Comparison of ENCODE assay signal across 8 cellular contexts in genomic region chr4:47486306-47486705, GRCh38. TPM values are rescaled to one million over a fixed set of nuclear protein-coding genes. Genes with fewer than 3 reads are reported as not detected.
DNase-seq lines count a peak whose midpoint lies in the region; ATAC-seq and TF ChIP-seq lines count a peak whose summit lies in the region.

No MANE protein-coding gene starts in this region.

- no peaks in the 10 kb centered on the region for H3K27me3 Mint-ChIP-seq in activated CD4-positive, alpha-beta memory T cell treated with anti-CD3 and anti-CD28 coated beads for 36 hours

- H3K36me3 Mint-ChIP-seq in activated CD4-positive, alpha-beta memory T cell treated with anti-CD3 and anti-CD28 coated beads for 36 hours = no peaks in the 10 kb centered on the region

- H3K4me3 ChIP-seq in GM12864 (ENCODE audit: low read depth, low read length) (peak overlapping the region; percentile 76), right cardiac atrium (ENCODE audit: low read length) (peak overlapping the region; percentile 75), skeletal muscle satellite cell (ENCODE audit: low read length) (peak overlapping the region; percentile 79)

- H3K9me3 ChIP-seq in right cardiac atrium (ENCODE audit: control insufficient read depth, low read length) = no peaks in the 10 kb centered on the region
- H3K9me3 ChIP-seq in skeletal muscle satellite cell (replicated peaks; ENCODE audit: low read length) = no peaks in the 10 kb centered on the region

- DNase-seq in GM12864 (ENCODE audit: low read depth) = no peak
- DNase-seq in activated CD4-positive, alpha-beta memory T cell treated with anti-CD3 and anti-CD28 coated beads for 36 hours = no peak
- DNase-seq in right cardiac atrium = no peak
- no peak for DNase-seq in COLO668 (lab: John Stamatoyannopoulos, UW; ENCODE audit: unreplicated experiment)
- no peak for DNase-seq in GM19238 (ENCODE audit: insufficient read length, low spot score)

- H3K27ac ChIP-seq in right cardiac atrium (ENCODE audit: low read length) = no peak overlapping the region

- CTCF ChIA-PET in activated CD4-positive, alpha-beta memory T cell treated with anti-CD3 and anti-CD28 coated beads for 36 hours (lab: Charles Lee) = interaction anchor here (2.9 kb wide), 1 partner anchor 23 kb away, joined by 14 read pairs; the partner anchor contains the start of gene COMMD8

- no peaks in the 10 kb centered on the region for H3K4me1 ChIP-seq in right cardiac atrium (ENCODE audit: control insufficient read depth, insufficient read depth, low read length)
- peaks cover 13% of the 10 kb centered on the region for H3K4me1 ChIP-seq in skeletal muscle satellite cell (ENCODE audit: control insufficient read depth, insufficient read depth, low read length)

- ATAC-seq in right cardiac atrium (no peak), HG02763 (IDR thresholded peaks at IDR 0.05; ENCODE audit: unreplicated experiment) (no peak), HG03135 (IDR thresholded peaks at IDR 0.05; ENCODE audit: unreplicated experiment) (no peak)

- WGBS in right cardiac atrium = 31% methylated on average over 6 of the region's 6 CpGs

- no peak for TF ChIP-seq CTCF in GM12864 (IDR thresholded peaks at IDR 0.05; ENCODE audit: low read depth, low read length, missing control alignments)

- H3K9me3 Mint-ChIP-seq in activated CD4-positive, alpha-beta memory T cell treated with anti-CD3 and anti-CD28 coated beads for 36 hours = no peaks in the 10 kb centered on the region

- POLR2A ChIA-PET in activated CD4-positive, alpha-beta memory T cell treated with anti-CD3 and anti-CD28 coated beads for 36 hours (lab: Charles Lee) = no interaction called here

- H3K36me3 ChIP-seq in skeletal muscle satellite cell (ENCODE audit: insufficient read depth, low read length) = no peaks in the 10 kb centered on the region

- no peak overlapping the region for H3K27ac Mint-ChIP-seq in activated CD4-positive, alpha-beta memory T cell treated with anti-CD3 and anti-CD28 coated beads for 36 hours

- intact Hi-C loops in activated CD4-positive, alpha-beta memory T cell treated with anti-CD3 and anti-CD28 coated beads for 36 hours (cut with micrococcal nuclease) = loop anchor here (5.0 kb wide), 1 partner anchor 426 kb away; the partner anchor contains the start of gene NFXL1
- intact Hi-C loops in right cardiac atrium (cut with DNase I) = no loop called here

- H3K9ac ChIP-seq in skeletal muscle satellite cell (ENCODE audit: low read depth, low read length) = peak overlapping the region; percentile 88

- no peaks in the 10 kb centered on the region for H3K27me3 ChIP-seq in right cardiac atrium (ENCODE audit: control insufficient read depth, insufficient read depth)
- no peaks in the 10 kb centered on the region for H3K27me3 ChIP-seq in skeletal muscle satellite cell (ENCODE audit: control insufficient read depth, insufficient read depth, low read length)

- peaks cover 25% of the 10 kb centered on the region for H3K4me1 Mint-ChIP-seq in activated CD4-positive, alpha-beta memory T cell treated with anti-CD3 and anti-CD28 coated beads for 36 hours (ENCODE audit: low read depth)

- H3K4me2 ChIP-seq in skeletal muscle satellite cell (ENCODE audit: low read length) = peak overlapping the region; percentile 87

- H3K4me3 Mint-ChIP-seq in activated CD4-positive, alpha-beta memory T cell treated with anti-CD3 and anti-CD28 coated beads for 36 hours = peak overlapping the region; percentile 90

RNA-seq across cellular contexts. Expression of gene ATP10D, which starts 1.2 kb away (rescaled TPM):
- 1 to 10 TPM; 2.8 to 3.0 TPM for total RNA-seq in activated CD4-positive, alpha-beta memory T cell treated with anti-CD3 and anti-CD28 coated beads for 36 hours
- 10 to 100 TPM; 10.3 to 11.8 (median 11.3) TPM for total RNA-seq in right cardiac atrium
- 3.1 TPM for polyA plus RNA-seq in right cardiac atrium
- 8.3 and 12.7 TPM in 2 replicates for total RNA-seq in skeletal muscle satellite cell (2012; rRNA removed)

RNA-seq across cellular contexts. Expression of gene COMMD8, which starts 22.8 kb away (rescaled TPM):
- total RNA-seq in activated CD4-positive, alpha-beta memory T cell treated with anti-CD3 and anti-CD28 coated beads for 36 hours = 10 to 100 TPM; 27.5 to 27.9 TPM
- 10 to 100 TPM; 13.9 to 20.0 (median 15.6) TPM for total RNA-seq in right cardiac atrium
- polyA plus RNA-seq in right cardiac atrium = 18.6 TPM
- total RNA-seq in skeletal muscle satellite cell (2012; rRNA removed) = 31.0 and 34.7 TPM in 2 replicates
